8 cellular contexts compared by ENCODE assay signal in the genomic region with DNA sequence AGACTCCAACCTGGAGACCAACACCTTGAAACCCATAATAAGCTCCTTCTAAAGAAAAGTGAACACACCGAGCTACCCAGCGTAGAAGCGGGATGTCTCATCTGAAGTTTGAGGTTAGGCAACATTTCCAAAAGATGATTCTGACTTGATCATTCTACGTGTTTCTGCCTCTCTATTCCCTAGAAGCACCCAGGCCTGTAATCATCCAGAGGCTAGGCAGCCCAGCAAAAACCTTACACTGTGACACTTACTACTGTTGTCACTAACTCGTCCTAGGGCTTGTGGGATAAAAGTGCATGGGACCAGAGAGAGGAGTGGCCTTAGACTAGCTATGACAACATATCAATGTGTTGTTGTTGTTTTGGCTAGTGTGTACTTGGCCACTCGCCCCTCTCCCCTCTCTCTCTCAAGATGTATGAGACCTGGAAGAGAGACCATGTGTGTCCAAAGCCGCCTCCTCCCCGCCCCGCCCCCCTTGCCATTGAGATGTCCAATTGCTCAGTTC. TPM values are rescaled to one million over a fixed set of nuclear protein-coding genes. Genes with fewer than 3 reads are reported as not detected.
DNase-seq lines count a peak whose midpoint lies in the region; ATAC-seq and TF ChIP-seq lines count a peak whose summit lies in the region.

No MANE protein-coding gene starts in this region.

- peaks cover 13% of the 10 kb centered on the region for H3K4me1 ChIP-seq in upper lobe of right lung

- peak overlapping the region; percentile 77 for H3K4me2 ChIP-seq in neural cell (ENCODE audit: low read length)

- H3K27me3 Mint-ChIP-seq in T-cell (no peaks in the 10 kb centered on the region), endothelial cell (ENCODE audit: unreplicated experiment) (peaks cover 23% of the 10 kb centered on the region)

- H3K4me1 Mint-ChIP-seq in T-cell (peaks cover 44 to 52% (median 45%) of the 10 kb centered on the region in 3 donors), endothelial cell (ENCODE audit: unreplicated experiment) (peaks cover 32% of the 10 kb centered on the region)

- peaks cover 22% of the 10 kb centered on the region for H3K36me3 Mint-ChIP-seq in T-cell
- peaks cover 16% of the 10 kb centered on the region for H3K36me3 Mint-ChIP-seq in endothelial cell (ENCODE audit: low read depth, unreplicated experiment)

- no peaks in the 10 kb centered on the region for H3K9me3 Mint-ChIP-seq in T-cell
- H3K9me3 Mint-ChIP-seq in endothelial cell (ENCODE audit: unreplicated experiment), result no peaks in the 10 kb centered on the region

- no peak for TF ChIP-seq EP300 in neural cell (conservative IDR thresholded peaks at IDR 0.05; ENCODE audit: poor library complexity, severe bottlenecking)

- no peaks in the 10 kb centered on the region for H3K79me2 ChIP-seq in neural cell (replicated peaks; ENCODE audit: insufficient read depth, low read length)

- H3F3A ChIP-seq in neural cell (ENCODE audit: insufficient read depth, low read length, poor library complexity, severe bottlenecking), result peaks cover 9% of the 10 kb centered on the region

- peak overlapping the region; percentile 86 for H2AFZ ChIP-seq in neural cell (ENCODE audit: low read depth, low read length)

- POLR2A ChIA-PET in T-cell (lab: Charles Lee), result interaction anchor here (0.6 to 4.9 kb wide), 6 partner anchors 54 to 134 kb away, joined by 5 to 64 read pairs (median 10); no protein-coding TSS in a partner anchor

- no peaks in the 10 kb centered on the region for H3K27me3 ChIP-seq in neural cell (ENCODE audit: insufficient read depth, low read depth, low read length)
- no peaks in the 10 kb centered on the region for H3K27me3 ChIP-seq in upper lobe of right lung

- no peak for TF ChIP-seq POLR2A in GM18505 (IDR thresholded peaks at IDR 0.05; ENCODE audit: borderline replicate concordance, extremely low read depth, insufficient read depth, insufficient read length)

- no peak for TF ChIP-seq RAD21 in neural cell (conservative IDR thresholded peaks at IDR 0.05)

- H3K9ac ChIP-seq in neural cell (ENCODE audit: low read length), result peak overlapping the region; percentile 79

- no peaks in the 10 kb centered on the region for H3K9me2 ChIP-seq in neural cell (ENCODE audit: insufficient read depth, low read length)

- H3K27ac ChIP-seq in neural cell (ENCODE audit: low read length) (peak overlapping the region; percentile 86), upper lobe of right lung (peak overlapping the region; percentile 99)

- no peaks in the 10 kb centered on the region for H4K20me1 ChIP-seq in neural cell (ENCODE audit: insufficient read depth)

- peaks cover 4% of the 10 kb centered on the region for H3K36me3 ChIP-seq in neural cell (ENCODE audit: insufficient read depth, low read length)
- peaks cover 24% of the 10 kb centered on the region for H3K36me3 ChIP-seq in upper lobe of right lung

- TF ChIP-seq CTCF in endothelial cell (IDR thresholded peaks at IDR 0.05; ENCODE audit: unreplicated experiment) (no peak), neural cell (IDR thresholded peaks at IDR 0.05; ENCODE audit: poor library complexity, severe bottlenecking) (no peak), upper lobe of right lung (IDR thresholded peaks at IDR 0.05) (no peak)

- CTCF ChIA-PET in T-cell (lab: Charles Lee), result interaction anchor here (0.5 to 4.7 kb wide), 6 partner anchors 11 to 1700 kb away, joined by 3 to 38 read pairs (median 4); no protein-coding TSS in a partner anchor

- H3K4me3 Mint-ChIP-seq in T-cell, result peak overlapping the region; percentile 90 to 94 (median 91)
- H3K4me3 Mint-ChIP-seq in endothelial cell (ENCODE audit: unreplicated experiment), result peak overlapping the region; percentile 92

- DNase-seq in activated CD4-positive, CD25-positive, alpha-beta regulatory T cell treated with anti-CD3 and anti-CD28 coated beads, Interleukin-2, amount 50 U/mL, for 16 hours (ENCODE audit: low read depth, low spot score), result peak; percentile 18
- no peak for DNase-seq in activated CD4-positive, CD25-positive, alpha-beta regulatory T cell treated with anti-CD3 and anti-CD28 coated beads, Interleukin-2, amount 50 U/mL, for 72 hours
- DNase-seq in T-cell, result peak in 6 of 34 experiments; percentile 1 to 31 (median 10)
- peak; percentile 27 for DNase-seq in endothelial cell (ENCODE audit: low spot score)
- DNase-seq in upper lobe of right lung, result peak; percentile 83
- no peak for DNase-seq in SKM-1 (lab: John Stamatoyannopoulos, UW; ENCODE audit: unreplicated experiment)

- H3K4me3 ChIP-seq in neural cell (ENCODE audit: low read length), result peak overlapping the region; percentile 93
- peak overlapping the region; percentile 86 for H3K4me3 ChIP-seq in upper lobe of right lung

- H3K27ac Mint-ChIP-seq in T-cell (peak overlapping the region; percentile 97 to 98), endothelial cell (ENCODE audit: unreplicated experiment) (peak overlapping the region; percentile 93)

- H3K9me3 ChIP-seq in neural cell (ENCODE audit: low read length) (no peaks in the 10 kb centered on the region), upper lobe of right lung (no peaks in the 10 kb centered on the region)

- intact Hi-C loops in upper lobe of right lung (cut with DNase I), result no loop called here

- ATAC-seq in T-cell (replicated peaks in 1 of 4) (no peak), upper lobe of right lung (no peak), GM18505 (IDR thresholded peaks at IDR 0.05; ENCODE audit: unreplicated experiment) (no peak)

TF ChIP-seq in neural cell, 6 proteins besides CTCF, POLR2A, EP300 and RAD21:
- no peak for TF ChIP-seq EZH2 (IDR thresholded peaks at IDR 0.05; ENCODE audit: borderline replicate concordance, insufficient read depth, low read length, poor library complexity, severe bottlenecking)
- no peak for TF ChIP-seq SMC3 (conservative IDR thresholded peaks at IDR 0.05; ENCODE audit: poor library complexity)
- no peak for TF ChIP-seq MXI1 (conservative IDR thresholded peaks at IDR 0.05; ENCODE audit: poor library complexity, severe bottlenecking)
- no peak for TF ChIP-seq TAF1 (IDR thresholded peaks at IDR 0.05; ENCODE audit: low read depth)
- TF ChIP-seq POLR2AphosphoS5 (IDR thresholded peaks at IDR 0.05), result no peak
- TF ChIP-seq, protein P1, sequence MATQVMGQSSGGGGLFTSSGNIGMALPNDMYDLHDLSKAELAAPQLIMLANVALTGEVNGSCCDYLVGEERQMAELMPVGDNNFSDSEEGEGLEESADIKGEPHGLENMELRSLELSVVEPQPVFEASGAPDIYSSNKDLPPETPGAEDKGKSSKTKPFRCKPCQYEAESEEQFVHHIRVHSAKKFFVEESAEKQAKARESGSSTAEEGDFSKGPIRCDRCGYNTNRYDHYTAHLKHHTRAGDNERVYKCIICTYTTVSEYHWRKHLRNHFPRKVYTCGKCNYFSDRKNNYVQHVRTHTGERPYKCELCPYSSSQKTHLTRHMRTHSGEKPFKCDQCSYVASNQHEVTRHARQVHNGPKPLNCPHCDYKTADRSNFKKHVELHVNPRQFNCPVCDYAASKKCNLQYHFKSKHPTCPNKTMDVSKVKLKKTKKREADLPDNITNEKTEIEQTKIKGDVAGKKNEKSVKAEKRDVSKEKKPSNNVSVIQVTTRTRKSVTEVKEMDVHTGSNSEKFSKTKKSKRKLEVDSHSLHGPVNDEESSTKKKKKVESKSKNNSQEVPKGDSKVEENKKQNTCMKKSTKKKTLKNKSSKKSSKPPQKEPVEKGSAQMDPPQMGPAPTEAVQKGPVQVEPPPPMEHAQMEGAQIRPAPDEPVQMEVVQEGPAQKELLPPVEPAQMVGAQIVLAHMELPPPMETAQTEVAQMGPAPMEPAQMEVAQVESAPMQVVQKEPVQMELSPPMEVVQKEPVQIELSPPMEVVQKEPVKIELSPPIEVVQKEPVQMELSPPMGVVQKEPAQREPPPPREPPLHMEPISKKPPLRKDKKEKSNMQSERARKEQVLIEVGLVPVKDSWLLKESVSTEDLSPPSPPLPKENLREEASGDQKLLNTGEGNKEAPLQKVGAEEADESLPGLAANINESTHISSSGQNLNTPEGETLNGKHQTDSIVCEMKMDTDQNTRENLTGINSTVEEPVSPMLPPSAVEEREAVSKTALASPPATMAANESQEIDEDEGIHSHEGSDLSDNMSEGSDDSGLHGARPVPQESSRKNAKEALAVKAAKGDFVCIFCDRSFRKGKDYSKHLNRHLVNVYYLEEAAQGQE (IDR thresholded peaks at IDR 0.05; ENCODE audit: borderline replicate concordance), result no peak

RNA-seq across cellular contexts. Expression of gene ZBTB14, which starts 1.4 kb away (rescaled TPM):
- total RNA-seq in T-cell (10 to 100 TPM; 26.3 to 41.8 (median 37.0) TPM), endothelial cell (ENCODE audit: unreplicated experiment) (23.2 TPM), upper lobe of right lung (13.4 TPM)
- 30.3 and 33.5 TPM in 2 replicates for polyA plus RNA-seq in neural cell
- polyA minus RNA-seq in neural cell, result 36.3 and 45.5 TPM in 2 replicates

Comparison
In these comparisons a context has a peak if more than half of its experiments do, and no peak if none do; other contexts are left out.
1. DNase-seq: peak in activated CD4-positive, CD25-positive, alpha-beta regulatory T cell treated with anti-CD3 and anti-CD28 coated beads, Interleukin-2, amount 50 U/mL, for 16 hours (single experiment), endothelial cell (single experiment) and upper lobe of right lung (single experiment); none in activated CD4-positive, CD25-positive, alpha-beta regulatory T cell treated with anti-CD3 and anti-CD28 coated beads, Interleukin-2, amount 50 U/mL, for 72 hours (single experiment) and SKM-1 (single experiment).